23 cellular contexts compared by ENCODE assay signal in genomic region chr1:6688757-6689156, GRCh38. TPM values are rescaled to one million over a fixed set of nuclear protein-coding genes. Genes with fewer than 3 reads are reported as not detected.
A peak's percentile ranks its signal among the peaks of the same experiment; 100 is the strongest.
DNase-seq lines count a peak whose midpoint lies in the region; ATAC-seq, FAIRE-seq and TF ChIP-seq lines count a peak whose summit lies in the region.
"Had no signal": no experiment of that assay in that cellular context is flagged by ENCODE, and none has a peak within 500 bp of the region (broad histone marks: within the 10 kb centered on the region; RNA-seq: fewer than 3 reads in every experiment).

No MANE protein-coding gene starts in this region.

- WGBS in SK-N-SH (ENCODE audit: low lambda C conversion rate) = 91% methylated on average over 5 of the region's 5 CpGs

- no peak for TF ChIP-seq CTCF in SK-N-SH (IDR thresholded peaks at IDR 0.05)
- no peak for TF ChIP-seq CTCF in CD4-positive, alpha-beta T cell (IDR thresholded peaks at IDR 0.05)

- peaks cover 90% of the 10 kb centered on the region for H3K79me2 ChIP-seq in SK-N-SH (ENCODE audit: insufficient read depth)

- H3K9me3 ChIP-seq in SK-N-SH = no peaks in the 10 kb centered on the region
- H3K9me3 ChIP-seq in CD4-positive, alpha-beta T cell (ENCODE audit: control insufficient read depth, low read length) = no peaks in the 10 kb centered on the region
- H3K9me3 ChIP-seq: colonic mucosa, SJCRH30 had no signal

- no peaks in the 10 kb centered on the region for H3K9me2 ChIP-seq in SK-N-SH

- no peak overlapping the region for H3K9ac ChIP-seq in SK-N-SH

- ATAC-seq in SK-N-SH treated with all-trans-retinoic acid at 6 μM for 48 hours = no peak
- ATAC-seq in central memory CD8-positive, alpha-beta T cell (replicated peaks; ENCODE audit: extremely low read depth, poor library complexity, severe bottlenecking) = no peak
- no peak for ATAC-seq in CD4-positive, alpha-beta T cell (ENCODE audit: poor library complexity)
- no peak for ATAC-seq in GM18511 (IDR thresholded peaks at IDR 0.05; ENCODE audit: unreplicated experiment)
- ATAC-seq: activated CD4-positive, alpha-beta T cell treated with anti-CD3 and anti-CD28 coated beads for 36 hours; foreskin keratinocyte had no signal

- H3F3A ChIP-seq in SK-N-SH (replicated peaks; ENCODE audit: insufficient read depth) = peaks cover 26% of the 10 kb centered on the region

- TF ChIP-seq RAD21 in SK-N-SH (IDR thresholded peaks at IDR 0.05; ENCODE audit: low read length) = no peak

- CTCF ChIA-PET in SK-N-SH (lab: Yijun Ruan, JAX) = interaction anchor here (0.5 to 1.8 kb wide), 3 partner anchors 8 to 21 kb away, joined by 3 to 6 read pairs (median 3); partner anchors contain the start of gene DNAJC11
- CTCF ChIA-PET in CD4-positive, alpha-beta T cell (lab: Charles Lee) = no interaction called here

- no peaks in the 10 kb centered on the region for H4K20me1 ChIP-seq in SK-N-SH (ENCODE audit: insufficient read depth)

- peak overlapping the region; percentile 72 for H3K27ac Mint-ChIP-seq in central memory CD8-positive, alpha-beta T cell (ENCODE audit: low read depth)
- H3K27ac Mint-ChIP-seq in CD4-positive, alpha-beta T cell = no peak overlapping the region
- H3K27ac Mint-ChIP-seq: activated CD4-positive, alpha-beta T cell treated with anti-CD3 and anti-CD28 coated beads for 36 hours; activated naive CD4-positive, alpha-beta T cell treated with anti-CD3 and anti-CD28 coated beads for 36 hours; IgD-negative memory B cell; T-helper 2 cell treated with Interferon-gamma antibody and Interleukin-4, amounts not matched to agents 5 μg/mL and 100 μg/mL, for 36 hours had no signal

- no peak overlapping the region for H2AFZ ChIP-seq in SK-N-SH (ENCODE audit: low read depth)

- peaks cover 0 to 3% of the 10 kb centered on the region in 2 experiments for H3K36me3 ChIP-seq in SK-N-SH (replicated peaks in 1 of 2; ENCODE audit: control insufficient read depth in 1 of 2, insufficient read depth in 2 of 2, low read length in 1 of 2)
- H3K36me3 ChIP-seq: colonic mucosa had no signal

- no peaks in the 10 kb centered on the region for H3K27me3 Mint-ChIP-seq in central memory CD8-positive, alpha-beta T cell
- H3K27me3 Mint-ChIP-seq in CD4-positive, alpha-beta T cell = no peaks in the 10 kb centered on the region
- H3K27me3 Mint-ChIP-seq: activated CD4-positive, alpha-beta T cell treated with anti-CD3 and anti-CD28 coated beads for 36 hours; IgD-negative memory B cell had no signal

- H3K27me3 ChIP-seq in SK-N-SH (ENCODE audit: insufficient read depth) = no peaks in the 10 kb centered on the region
- H3K27me3 ChIP-seq in CD4-positive, alpha-beta T cell (ENCODE audit: control insufficient read depth, insufficient read depth, low read length) = no peaks in the 10 kb centered on the region
- H3K27me3 ChIP-seq: colonic mucosa, foreskin keratinocyte, SJCRH30 had no signal

- TF ChIP-seq EP300 in SK-N-SH (IDR thresholded peaks at IDR 0.05; ENCODE audit: borderline replicate concordance in 1 of 2, low read depth in 1 of 2, low read length in 1 of 2) = no peak

- H3K4me3 ChIP-seq in SK-N-SH (ENCODE audit: low read depth in 2 of 2, low read length in 1 of 2) = no peak overlapping the region
- H3K4me3 ChIP-seq: colonic mucosa, SJCRH30 had no signal

- POLR2A ChIA-PET in SK-N-SH (lab: Yijun Ruan, JAX) = no interaction called here
- POLR2A ChIA-PET in CD4-positive, alpha-beta T cell (lab: Charles Lee) = no interaction called here

- H3K9me3 Mint-ChIP-seq in central memory CD8-positive, alpha-beta T cell = no peaks in the 10 kb centered on the region
- no peaks in the 10 kb centered on the region for H3K9me3 Mint-ChIP-seq in CD4-positive, alpha-beta T cell
- H3K9me3 Mint-ChIP-seq: activated naive CD4-positive, alpha-beta T cell treated with anti-CD3 and anti-CD28 coated beads for 36 hours; IgD-negative memory B cell; neural crest cell; T-helper 2 cell treated with Interferon-gamma antibody and Interleukin-4, amounts not matched to agents 5 μg/mL and 100 μg/mL, for 36 hours had no signal

- H3K27ac ChIP-seq in SK-N-SH (ENCODE audit: low read depth in 2 of 2, low read length in 1 of 2) = no peak overlapping the region
- H3K27ac ChIP-seq in CD4-positive, alpha-beta T cell (ENCODE audit: low read depth, low read length) = no peak overlapping the region
- H3K27ac ChIP-seq: 22Rv1, colonic mucosa, foreskin keratinocyte, SJCRH30 had no signal

- DNase-seq in SK-N-SH (no peak), RCC 7860 (ENCODE audit: low spot score) (no peak), renal cortical epithelial cell (ENCODE audit: low read depth) (peak; percentile 14), amygdala (lab: John Stamatoyannopoulos, UW) (no peak)
- DNase-seq in central memory CD8-positive, alpha-beta T cell (ENCODE audit: low spot score in 2 of 2) = no peak
- DNase-seq in CD4-positive, alpha-beta T cell = no peak
- DNase-seq: activated CD4-positive, alpha-beta T cell treated with anti-CD3 and anti-CD28 coated beads for 36 hours; activated naive CD4-positive, alpha-beta T cell treated with anti-CD3 and anti-CD28 coated beads for 36 hours; Calu3; colonic mucosa; foreskin keratinocyte; mesendoderm; NCI-H1105; NCI-H526; SJCRH30 had no signal

- H3K4me1 ChIP-seq in SK-N-SH (ENCODE audit: control insufficient read depth in 1 of 2, insufficient read depth in 2 of 2, low read depth in 1 of 2, low read length in 1 of 2) = peaks cover 2 to 9% of the 10 kb centered on the region in 2 experiments; a peak in 2 of 4 replicates
- H3K4me1 ChIP-seq: colonic mucosa, foreskin keratinocyte, SJCRH30 had no signal

- peaks cover 22% of the 10 kb centered on the region for H3K4me1 Mint-ChIP-seq in central memory CD8-positive, alpha-beta T cell
- peaks cover 11% of the 10 kb centered on the region for H3K4me1 Mint-ChIP-seq in CD4-positive, alpha-beta T cell (ENCODE audit: low read depth)

- H3K4me2 ChIP-seq in SK-N-SH = peak overlapping the region; percentile 0; the same call in 1 of the 2 replicates

- no peak overlapping the region for H3K4me3 Mint-ChIP-seq in central memory CD8-positive, alpha-beta T cell
- H3K4me3 Mint-ChIP-seq in CD4-positive, alpha-beta T cell = no peak overlapping the region
- H3K4me3 Mint-ChIP-seq: activated CD4-positive, alpha-beta T cell treated with anti-CD3 and anti-CD28 coated beads for 36 hours; activated naive CD4-positive, alpha-beta T cell treated with anti-CD3 and anti-CD28 coated beads for 36 hours; neural crest cell; T-helper 2 cell treated with Interferon-gamma antibody and Interleukin-4, amounts not matched to agents 5 μg/mL and 100 μg/mL, for 36 hours had no signal

- FAIRE-seq in RCC 7860 (lab: Jason Lieb, UNC) = peak; percentile 58
- FAIRE-seq: G401.6, GM12892 had no signal

- intact Hi-C loops in CD4-positive, alpha-beta T cell (cut with DNase I, micrococcal nuclease) = no loop called here

- H3K36me3 Mint-ChIP-seq in central memory CD8-positive, alpha-beta T cell (ENCODE audit: insufficient read depth) = peaks cover 8% of the 10 kb centered on the region
- peaks cover 7% of the 10 kb centered on the region for H3K36me3 Mint-ChIP-seq in CD4-positive, alpha-beta T cell (ENCODE audit: low read depth)
- H3K36me3 Mint-ChIP-seq: IgD-negative memory B cell had no signal

TF ChIP-seq in SK-N-SH, 30 proteins besides CTCF, POLR2A, EP300 and RAD21 (continues in another document):
- TF ChIP-seq POLR2AphosphoS5 (IDR thresholded peaks at IDR 0.05; ENCODE audit: low read depth, low read length) = no peak
- TF ChIP-seq MXI1 (IDR thresholded peaks at IDR 0.05; ENCODE audit: low read depth, low read length) = no peak
- no peak for TF ChIP-seq FOSL2 (IDR thresholded peaks at IDR 0.05; ENCODE audit: borderline replicate concordance, low read depth)
- no peak for TF ChIP-seq SIN3A (IDR thresholded peaks at IDR 0.05; ENCODE audit: borderline replicate concordance, low read depth, low read length)
- no peak for TF ChIP-seq RXRA (IDR thresholded peaks at IDR 0.05; ENCODE audit: borderline replicate concordance, low read depth)
- no peak for TF ChIP-seq JUND (IDR thresholded peaks at IDR 0.05)

TF ChIP-seq in SK-N-SH treated with all-trans-retinoic acid at 6 μM for 48 hours, 23 proteins besides CTCF, POLR2A, EP300 and RAD21:
- TF ChIP-seq GLIS3 (CRISPR knock-in tag; IDR thresholded peaks at IDR 0.05) (no peak), ZFP3 (CRISPR knock-in tag; IDR thresholded peaks at IDR 0.05) (no peak), PPARA (CRISPR knock-in tag; IDR thresholded peaks at IDR 0.05; ENCODE audit: borderline replicate concordance) (no peak)

RNA-seq across cellular contexts. Expression of gene DNAJC11, which starts 12.9 kb away (rescaled TPM):
- polyA plus RNA-seq in SK-N-SH (2012; rRNA removed) = 35.5 and 38.2 TPM in 2 replicates
- polyA plus RNA-seq in SK-N-SH (2012; cell fraction: cytosol; rRNA removed) = 29.5 and 29.9 TPM in 2 replicates
- polyA plus RNA-seq in SK-N-SH (2012; cell fraction: nucleus; rRNA removed) = 71.0 and 76.7 TPM in 2 replicates
- 39.9 and 99.0 TPM in 2 replicates for total RNA-seq in renal cortical epithelial cell
- total RNA-seq in CD4-positive, alpha-beta T cell = 10 to 100 TPM; 20.6 to 24.0 TPM
